34 cellular contexts compared by ENCODE assay signal in the genomic region with DNA sequence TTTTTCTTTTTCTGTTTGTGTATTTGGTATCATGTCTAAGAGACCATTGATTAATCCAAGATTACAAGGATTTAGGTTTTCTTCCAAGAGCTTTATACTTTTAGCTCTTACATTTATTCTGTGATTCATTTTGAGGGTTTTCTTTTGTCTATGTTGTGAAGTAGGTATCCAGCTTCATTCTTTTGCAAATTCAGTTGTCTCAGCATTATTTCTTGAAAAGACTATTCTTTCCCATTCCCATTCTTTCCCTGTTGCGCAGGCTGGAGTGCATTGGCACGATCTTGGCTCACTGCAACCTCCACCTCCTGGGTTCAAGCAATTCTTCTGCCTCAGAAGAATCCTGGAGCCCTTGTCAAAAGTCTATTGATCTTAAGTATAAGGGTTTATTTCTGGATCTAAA.
"Had no signal": no experiment of that assay in that cellular context is flagged by ENCODE, and none has a peak within 500 bp of the region (broad histone marks: within the 10 kb centered on the region; RNA-seq: fewer than 3 reads in every experiment).

No MANE protein-coding gene starts in this region.

- H3K4me3 ChIP-seq: adrenal gland, ascending aorta, body of pancreas, breast epithelium, cardiac muscle cell had no signal

- H3K27ac ChIP-seq: adrenal gland, ascending aorta, body of pancreas, brain microvascular endothelial cell, breast epithelium, cardiac muscle cell had no signal

- H3K27me3 ChIP-seq: adrenal gland, ascending aorta, body of pancreas, brain microvascular endothelial cell, breast epithelium, cardiac muscle cell had no signal

- H3K36me3 ChIP-seq: adrenal gland, ascending aorta, brain microvascular endothelial cell, breast epithelium, cardiac muscle cell had no signal

- H3K4me1 ChIP-seq: adrenal gland, ascending aorta, body of pancreas, breast epithelium had no signal

- DNase-seq: activated effector memory CD4-positive, alpha-beta T cell treated with anti-CD3 and anti-CD28 coated beads, Interleukin-2, amount 50 U/mL, for 16 hours; activated effector memory CD4-positive, alpha-beta T cell treated with Interleukin-2 at 50 U/mL for 16 hours; activated gamma-delta T cell; activated gamma-delta T cell treated with Interleukin-2 at 50 U/mL for 16 hours; activated naive CD4-positive, alpha-beta T cell; activated naive CD4-positive, alpha-beta T cell treated with anti-CD3 and anti-CD28 coated beads for 36 hours; activated naive CD4-positive, alpha-beta T cell treated with anti-CD3 and anti-CD28 coated beads, Interleukin-2, amount 10 ng/mL, durations not matched to agents 7 days and 5 days; activated naive CD4-positive, alpha-beta T cell treated with anti-CD3 and anti-CD28 coated beads, Interleukin-2, amount 50 U/mL, for 16 hours; activated naive CD4-positive, alpha-beta T cell treated with Interleukin-2 at 50 U/mL for 16 hours; activated naive CD8-positive, alpha-beta T cell treated with anti-CD3 and anti-CD28 coated beads for 36 hours; activated naive CD8-positive, alpha-beta T cell treated with anti-CD3 and anti-CD28 coated beads, Interleukin-2, amount 10 ng/mL, durations not matched to agents 7 days and 5 days; activated naive CD8-positive, alpha-beta T cell treated with anti-CD3 and anti-CD28 coated beads, Interleukin-2, amount 50 U/mL, for 24 hours; activated T-cell treated with anti-CD3 and anti-CD28 coated beads, Interleukin-2, amount 50 U/mL, for 1 hour; activated T-cell treated with anti-CD3 and anti-CD28 coated beads, Interleukin-2, amount 50 U/mL, for 24 hours; activated T-cell treated with anti-CD3 and anti-CD28 coated beads, Interleukin-2, amount 50 U/mL, for 4 hours; activated T-cell treated with anti-CD3 and anti-CD28 coated beads, Interleukin-2, amount 50 U/mL, for 48 hours; activated T-cell treated with anti-CD3 and anti-CD28 coated beads, Interleukin-2, amount 50 U/mL, for 72 hours; adrenal gland; amniotic stem cell; amygdala; anterior cingulate cortex; aorta; body of pancreas; brain microvascular endothelial cell; caudate nucleus; central memory CD4-positive, alpha-beta T cell; cerebellar nuclear complex had no signal

- FAIRE-seq: astrocyte, bronchial epithelial cell had no signal

- ATAC-seq: activated naive CD4-positive, alpha-beta T cell treated with anti-CD3 and anti-CD28 coated beads, Interleukin-2, amount 50 U/mL, for 72 hours; activated naive CD8-positive, alpha-beta T cell treated with anti-CD3 and anti-CD28 coated beads, Interleukin-2, amount 50 U/mL, for 24 hours; activated T-cell treated with anti-CD3 and anti-CD28 coated beads, Interleukin-2, amount 50 U/mL, for 4 hours; activated T-cell treated with anti-CD3 and anti-CD28 coated beads, Interleukin-2, amount 50 U/mL, for 72 hours; activated T-helper 17 cell treated with anti-CD3 and anti-CD28 coated beads, Interleukin-2, amount 50 U/mL, for 72 hours; body of pancreas had no signal

- H3K9me3 ChIP-seq: adrenal gland, ascending aorta, body of pancreas, breast epithelium had no signal
